Comparison of ENCODE assay signal across 13 cellular contexts in the genomic region with DNA sequence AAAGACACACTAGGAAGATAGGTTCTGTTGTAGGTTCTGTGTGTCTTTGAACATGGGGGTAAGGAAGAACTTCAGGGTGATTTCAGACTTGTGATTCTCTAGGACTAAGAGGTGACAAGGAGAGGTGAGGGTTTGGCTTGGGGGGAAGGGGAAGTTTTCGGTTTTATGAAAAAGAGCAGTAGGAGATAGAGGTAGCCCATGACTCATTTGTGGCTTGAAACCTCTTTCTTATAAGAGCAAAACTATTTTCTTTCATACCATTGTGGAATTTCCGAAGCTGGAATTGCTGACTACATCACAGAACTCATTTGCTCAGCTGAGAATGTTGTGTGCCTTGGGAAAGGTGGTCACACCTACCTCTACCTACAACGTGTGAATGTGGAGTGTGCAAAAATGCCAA. TPM values are rescaled to one million over a fixed set of nuclear protein-coding genes. Genes with fewer than 3 reads are reported as not detected.
DNase-seq lines count a peak whose midpoint lies in the region; ATAC-seq and TF ChIP-seq lines count a peak whose summit lies in the region.
"Had no signal": no experiment of that assay in that cellular context is flagged by ENCODE, and none has a peak within 500 bp of the region (broad histone marks: within the 10 kb centered on the region; RNA-seq: fewer than 3 reads in every experiment).

No MANE protein-coding gene starts in this region.

- peak; percentile 53 to 59 for ATAC-seq in activated T-cell treated with anti-CD3 and anti-CD28 coated beads, Interleukin-2, amount 50 U/mL, for 4 hours
- ATAC-seq: heart right ventricle had no signal

- no peaks in the 10 kb centered on the region for H4K20me1 ChIP-seq in smooth muscle cell (ENCODE audit: low read depth)

- no peak overlapping the region for H2AFZ ChIP-seq in smooth muscle cell (ENCODE audit: low read depth)

- H3K79me2 ChIP-seq in smooth muscle cell (ENCODE audit: low read depth), result no peaks in the 10 kb centered on the region

- peak; percentile 35 for DNase-seq in NOMO-1 treated with DMSO at 0.1 percent for 48 hours (lab: John Stamatoyannopoulos, UW; ENCODE audit: unreplicated experiment)
- no peak for DNase-seq in NOMO-1 treated with dmso at 0.1 percent for 144 hours (lab: John Stamatoyannopoulos, UW; ENCODE audit: unreplicated experiment)
- DNase-seq in activated T-cell treated with anti-CD3 and anti-CD28 coated beads, Interleukin-2, amount 50 U/mL, for 4 hours, result peak; percentile 37
- no peak for DNase-seq in smooth muscle cell (lab: John Stamatoyannopoulos, UW; ENCODE audit: unreplicated experiment)
- DNase-seq in HFFc6, result no peak
- no peak for DNase-seq in HK-2 (ENCODE audit: unreplicated experiment)
- no peak for DNase-seq in SW 1271 (lab: John Stamatoyannopoulos, UW)
- DNase-seq: 8988T, dermis blood vessel endothelial cell, heart right ventricle, NCI-H1417 treated with DMSO at 0.1 percent for 48 hours had no signal

- H3K27ac Mint-ChIP-seq in HFFc6, result no peak overlapping the region

- peak overlapping the region; percentile 15 for H3K4me2 ChIP-seq in smooth muscle cell

- peaks cover 4% of the 10 kb centered on the region for H3K27me3 ChIP-seq in smooth muscle cell (ENCODE audit: low read depth)
- H3K27me3 ChIP-seq: tibial nerve had no signal

- 47% methylated on average over 3 of the region's 3 CpGs for WGBS in smooth muscle cell (ENCODE audit: low lambda C conversion rate)

- no peaks in the 10 kb centered on the region for H3K4me1 ChIP-seq in smooth muscle cell (ENCODE audit: low read depth)

- H3K4me1 Mint-ChIP-seq in activated T-cell treated with anti-CD3 and anti-CD28 coated beads, Interleukin-2, amount 50 U/mL, for 4 hours (ENCODE audit: low read depth), result peaks cover 100% of the 10 kb centered on the region
- no peaks in the 10 kb centered on the region for H3K4me1 Mint-ChIP-seq in HFFc6 (ENCODE audit: low read depth)

- no peaks in the 10 kb centered on the region for H3K9me3 ChIP-seq in KOPT-K1 (ENCODE audit: insufficient read depth, low read length, poor library complexity, severe bottlenecking)
- H3K9me3 ChIP-seq in smooth muscle cell (replicated peaks; ENCODE audit: low read depth), result no peaks in the 10 kb centered on the region
- H3K9me3 ChIP-seq: heart right ventricle, tibial nerve had no signal

- H3K27ac ChIP-seq in KOPT-K1 (ENCODE audit: low read depth, low read length, poor library complexity, severe bottlenecking), result peak overlapping the region; percentile 98
- no peak overlapping the region for H3K27ac ChIP-seq in smooth muscle cell (ENCODE audit: low read depth)
- H3K27ac ChIP-seq: tibial nerve had no signal

- H3K36me3 ChIP-seq in KOPT-K1 (ENCODE audit: insufficient read depth, low read length), result no peaks in the 10 kb centered on the region
- no peaks in the 10 kb centered on the region for H3K36me3 ChIP-seq in smooth muscle cell (ENCODE audit: low read depth)
- H3K36me3 ChIP-seq: heart right ventricle, tibial nerve had no signal

- H3K36me3 Mint-ChIP-seq in activated T-cell treated with anti-CD3 and anti-CD28 coated beads, Interleukin-2, amount 50 U/mL, for 4 hours (ENCODE audit: insufficient read depth), result no peaks in the 10 kb centered on the region
- H3K36me3 Mint-ChIP-seq in HFFc6 (ENCODE audit: low read depth), result no peaks in the 10 kb centered on the region

- TF ChIP-seq CTCF in smooth muscle cell (IDR thresholded peaks at IDR 0.05; ENCODE audit: borderline replicate concordance, insufficient read depth, poor library complexity, severe bottlenecking) (no peak), HFFc6 (IDR thresholded peaks at IDR 0.05) (no peak)

- H3K9ac ChIP-seq in smooth muscle cell (ENCODE audit: low read depth), result no peak overlapping the region

- H3F3A ChIP-seq in smooth muscle cell (ENCODE audit: low read depth), result no peaks in the 10 kb centered on the region

- no peak overlapping the region for H3K4me3 ChIP-seq in smooth muscle cell
- H3K4me3 ChIP-seq: heart right ventricle, tibial nerve had no signal

- H3K27me3 Mint-ChIP-seq in activated T-cell treated with anti-CD3 and anti-CD28 coated beads, Interleukin-2, amount 50 U/mL, for 4 hours (ENCODE audit: low read depth), result no peaks in the 10 kb centered on the region
- no peaks in the 10 kb centered on the region for H3K27me3 Mint-ChIP-seq in HFFc6 (ENCODE audit: insufficient read depth)

- H3K9me3 Mint-ChIP-seq in activated T-cell treated with anti-CD3 and anti-CD28 coated beads, Interleukin-2, amount 50 U/mL, for 4 hours, result peaks cover 2% of the 10 kb centered on the region
- H3K9me3 Mint-ChIP-seq in HFFc6, result peaks cover 28% of the 10 kb centered on the region

- peak overlapping the region; percentile 70 for H3K4me3 Mint-ChIP-seq in activated T-cell treated with anti-CD3 and anti-CD28 coated beads, Interleukin-2, amount 50 U/mL, for 4 hours
- H3K4me3 Mint-ChIP-seq in HFFc6, result no peak overlapping the region

RNA-seq across cellular contexts. Expression of a gene that starts 39.6 kb away (rescaled TPM):
- 100 to 1,000 TPM; 168 to 229 (median 228) TPM for total RNA-seq in activated T-cell treated with anti-CD3 and anti-CD28 coated beads, Interleukin-2, amount 50 U/mL, for 4 hours
- total RNA-seq in smooth muscle cell, result not detected in 2 replicates
- not detected in 2 replicates for polyA plus RNA-seq in smooth muscle cell
- not detected for total RNA-seq in HFFc6 (2021; fragmentation: NEBNext Ultra II Directional; extraction: Animal tissue kit (Norgen Biotek cat#: 25700))

Comparison
In these comparisons a context has a peak if more than half of its experiments do, and no peak if none do; other contexts are left out.
1. DNase-seq: peak in NOMO-1 treated with DMSO at 0.1 percent for 48 hours (single experiment) and activated T-cell treated with anti-CD3 and anti-CD28 coated beads, Interleukin-2, amount 50 U/mL, for 4 hours (single experiment); none in NOMO-1 treated with dmso at 0.1 percent for 144 hours (single experiment), smooth muscle cell (single experiment), HFFc6 (single experiment), HK-2 (single experiment) and SW 1271 (0 of 2).
2. RNA of a gene that starts 39.6 kb away (total RNA-seq): 168 to 229 TPM in activated T-cell treated with anti-CD3 and anti-CD28 coated beads, Interleukin-2, amount 50 U/mL, for 4 hours; not detected in smooth muscle cell and not detected in HFFc6; every median in the first group is over 100 times any median in the second.